Comparison of ENCODE assay signal across 9 cellular contexts in genomic region chr12:49636979-49637378, GRCh38. TPM values are rescaled to one million over a fixed set of nuclear protein-coding genes. Genes with fewer than 3 reads are reported as not detected.
DNase-seq lines count a peak whose midpoint lies in the region; ATAC-seq, FAIRE-seq and TF ChIP-seq lines count a peak whose summit lies in the region.
"Had no signal": no experiment of that assay in that cellular context is flagged by ENCODE, and none has a peak within 500 bp of the region (broad histone marks: within the 10 kb centered on the region; RNA-seq: fewer than 3 reads in every experiment).

No MANE protein-coding gene starts in this region.

- H3K36me3 ChIP-seq in HUES64 (ENCODE audit: insufficient read depth, low read length), result peaks cover 28% of the 10 kb centered on the region; the same call in 1 of the 2 replicates
- no peaks in the 10 kb centered on the region; the same call in 1 of the 2 replicates for H3K36me3 ChIP-seq in SK-N-MC (ENCODE audit: insufficient read depth, low read length)
- H3K36me3 ChIP-seq in pancreas, result peaks cover 0 to 4% (median 0%) of the 10 kb centered on the region in 3 donors

- no peak overlapping the region for H3K27ac Mint-ChIP-seq in activated naive CD8-positive, alpha-beta T cell treated with anti-CD3 and anti-CD28 coated beads for 36 hours
- H3K27ac Mint-ChIP-seq in glutamatergic neuron (ENCODE audit: unreplicated experiment), result peak overlapping the region; percentile 80

- no peak overlapping the region for H3K4me3 ChIP-seq in HUES64 (ENCODE audit: low read length)
- H3K4me3 ChIP-seq in SK-N-MC, result no peak overlapping the region
- no peak overlapping the region for H3K4me3 ChIP-seq in pancreas

- peak; percentile 54 for TF ChIP-seq CTCF in glutamatergic neuron (IDR thresholded peaks at IDR 0.05; ENCODE audit: partially characterized antibody, unreplicated experiment)
- peak in 3 of 4 donors; percentile 21 to 27 (median 26) for TF ChIP-seq CTCF in pancreas (IDR thresholded peaks at IDR 0.05)

- 22% methylated on average over 2 of the region's 2 CpGs for WGBS in HUES64
- WGBS in pancreas, 2 donors, result 24 to 42% methylated on average over 2 of the region's 2 CpGs

- H3K4me1 ChIP-seq in HUES64 (ENCODE audit: insufficient read depth, low read length) (peaks cover 7% of the 10 kb centered on the region; the same call in 1 of the 2 replicates), pancreas (no peaks in the 10 kb centered on the region)

- H3K9ac ChIP-seq in HUES64 (ENCODE audit: low read depth, low read length), result 0 out of 2 replicates have a peak overlapping the region, but pooled peaks have one; percentile 5
- no peak overlapping the region for H3K9ac ChIP-seq in SK-N-MC (ENCODE audit: insufficient read length)

- DNase-seq in DMS79 treated with DMSO at 0.1 percent for 48 hours (lab: John Stamatoyannopoulos, UW) (peak; percentile 12), DMS79 (lab: John Stamatoyannopoulos, UW) (no peak), SK-N-MC (ENCODE audit: low read depth, low spot score) (peak; percentile 40), glutamatergic neuron (peak; percentile 59), pancreas (peak in 1 of 6 donors; percentile 48)
- DNase-seq in activated naive CD8-positive, alpha-beta T cell treated with anti-CD3 and anti-CD28 coated beads for 36 hours, result peak; percentile 53

- no peaks in the 10 kb centered on the region for H3K9me3 Mint-ChIP-seq in activated naive CD8-positive, alpha-beta T cell treated with anti-CD3 and anti-CD28 coated beads for 36 hours
- peaks cover 7% of the 10 kb centered on the region for H3K9me3 Mint-ChIP-seq in glutamatergic neuron (ENCODE audit: unreplicated experiment)

- no peaks in the 10 kb centered on the region for H3K27me3 Mint-ChIP-seq in activated naive CD8-positive, alpha-beta T cell treated with anti-CD3 and anti-CD28 coated beads for 36 hours
- peaks cover 7% of the 10 kb centered on the region for H3K27me3 Mint-ChIP-seq in glutamatergic neuron (ENCODE audit: unreplicated experiment)

- H3K9me3 ChIP-seq in HUES64 (ENCODE audit: insufficient read depth, low read depth, low read length) (no peaks in the 10 kb centered on the region), SK-N-MC (ENCODE audit: low read depth, low read length) (no peaks in the 10 kb centered on the region), pancreas (no peaks in the 10 kb centered on the region)

- no peak overlapping the region for H3K4me3 Mint-ChIP-seq in activated naive CD8-positive, alpha-beta T cell treated with anti-CD3 and anti-CD28 coated beads for 36 hours
- H3K4me3 Mint-ChIP-seq in glutamatergic neuron (ENCODE audit: unreplicated experiment), result peak overlapping the region; percentile 16

- ATAC-seq in pancreas, result peak; percentile 56 to 87 (median 79)
- ATAC-seq in HG02884 (IDR thresholded peaks at IDR 0.05; ENCODE audit: unreplicated experiment), result no peak

- H3K27me3 ChIP-seq in HUES64 (ENCODE audit: insufficient read depth, low read length) (no peaks in the 10 kb centered on the region), pancreas (no peaks in the 10 kb centered on the region)

- intact Hi-C loops in pancreas (cut with DNase I), result no loop called here

- H3K4me1 Mint-ChIP-seq in activated naive CD8-positive, alpha-beta T cell treated with anti-CD3 and anti-CD28 coated beads for 36 hours, result peaks cover 19% of the 10 kb centered on the region
- H3K4me1 Mint-ChIP-seq in glutamatergic neuron (ENCODE audit: low read depth, unreplicated experiment), result peaks cover 10% of the 10 kb centered on the region

- H3K36me3 Mint-ChIP-seq in activated naive CD8-positive, alpha-beta T cell treated with anti-CD3 and anti-CD28 coated beads for 36 hours, result no peaks in the 10 kb centered on the region
- no peaks in the 10 kb centered on the region for H3K36me3 Mint-ChIP-seq in glutamatergic neuron (ENCODE audit: unreplicated experiment)

- FAIRE-seq in pancreas (lab: Jason Lieb, UNC), result no peak
- FAIRE-seq: A204.1 had no signal

- H3K27ac ChIP-seq in HUES64 (ENCODE audit: low read depth, low read length) (0 out of 2 replicates have a peak overlapping the region, but pooled peaks have one; percentile 21), SK-N-MC (no peak overlapping the region), pancreas (no peak overlapping the region)

RNA-seq across cellular contexts. Expression of gene PRPF40B, which starts 13.6 kb away (rescaled TPM):
- polyA plus RNA-seq in HUES64 (2013, experiment 1 of 2), result 11.2 TPM
- polyA plus RNA-seq in HUES64 (2013, experiment 2 of 2), result 18.1 TPM
- 1 to 10 TPM; 8.1 to 8.5 TPM for total RNA-seq in activated naive CD8-positive, alpha-beta T cell treated with anti-CD3 and anti-CD28 coated beads for 36 hours
- total RNA-seq in glutamatergic neuron (ENCODE audit: unreplicated experiment) (26.4 TPM), pancreas (10 to 100 TPM; 11.2 to 19.9 (median 13.2) TPM)
- 10 to 100 TPM; 44.9 to 58.3 TPM for polyA plus RNA-seq in pancreas

RNA-seq across cellular contexts. Expression of gene FAM186B, which starts 31.5 kb away (rescaled TPM):
- polyA plus RNA-seq in HUES64 (2013, experiment 1 of 2), result 0.10 TPM
- polyA plus RNA-seq in HUES64 (2013, experiment 2 of 2), result 0.13 TPM
- total RNA-seq in activated naive CD8-positive, alpha-beta T cell treated with anti-CD3 and anti-CD28 coated beads for 36 hours, result under 1 TPM; 0.14 to 0.41 TPM
- not detected for total RNA-seq in glutamatergic neuron (ENCODE audit: unreplicated experiment)
- 1 to 10 TPM in 2 of 6 donors, under 1 TPM in 4; 0.49 to 1.7 (median 0.83) TPM for total RNA-seq in pancreas
- polyA plus RNA-seq in pancreas, result under 1 TPM; 0.56 to 0.65 TPM
